12 cellular contexts compared by ENCODE assay signal in the genomic region with DNA sequence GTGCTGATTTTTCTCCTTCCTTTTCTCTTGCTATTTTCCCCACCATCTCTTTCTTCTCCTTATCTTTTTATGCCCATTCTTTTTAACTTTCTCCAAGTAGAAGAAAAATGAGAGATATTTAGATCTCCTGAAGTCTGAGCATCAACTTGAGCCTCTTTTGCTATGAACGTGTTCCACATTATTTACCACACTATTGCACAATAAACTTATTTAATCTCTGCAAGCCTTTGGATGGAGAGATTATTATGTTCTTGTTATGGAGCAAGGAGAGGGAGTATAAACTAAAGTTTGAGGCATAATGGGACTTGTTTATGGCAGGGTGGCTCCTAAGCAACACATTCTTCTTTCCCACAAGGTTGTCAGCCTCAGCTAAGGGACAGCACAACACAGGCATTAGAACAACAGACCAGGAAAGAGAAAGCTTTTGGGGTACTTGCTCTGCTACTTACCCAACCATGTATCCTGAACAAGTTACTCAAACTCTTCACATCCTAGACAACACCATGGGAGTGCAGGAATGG.
"Had no signal": no experiment of that assay in that cellular context is flagged by ENCODE, and none has a peak within 500 bp of the region (broad histone marks: within the 10 kb centered on the region; RNA-seq: fewer than 3 reads in every experiment).

No MANE protein-coding gene starts in this region.

- H3K9me3 Mint-ChIP-seq: activated naive CD4-positive, alpha-beta T cell treated with anti-CD3 and anti-CD28 coated beads for 36 hours; activated T-helper 2 cell treated with anti-CD3 and anti-CD28 coated beads, Interferon-gamma antibody, Interleukin-2, Interleukin-4, amounts not matched to agents 10 μg/mL and 5 μg/mL and 100 μg/mL, durations not matched to agents 14 hours and 24 hours and 36 hours; endodermal cell had no signal

- H3K27ac ChIP-seq: dorsolateral prefrontal cortex, skin epidermis, thyroid gland had no signal

- DNase-seq: activated CD4-positive, alpha-beta T cell treated with anti-CD3 and anti-CD28 coated beads, Interleukin-2, amount 50 U/mL, for 4 hours; activated naive CD4-positive, alpha-beta T cell treated with anti-CD3 and anti-CD28 coated beads for 36 hours; activated naive CD8-positive, alpha-beta T cell treated with anti-CD3 and anti-CD28 coated beads, Interleukin-2, amount 50 U/mL, for 24 hours; dorsolateral prefrontal cortex; endodermal cell; hippocampal formation; stimulated activated CD4-positive, alpha-beta T cell treated with anti-CD3 and anti-CD28 coated beads, Interleukin-15, amount 100 ng/mL, for 24 hours; stimulated activated CD4-positive, alpha-beta T cell treated with anti-CD3 and anti-CD28 coated beads, Interleukin-4, amount 100 ng/mL, for 1 hour; stimulated activated naive B cell treated with anti-CD40 and anti-IgM and Interleukin-4, amounts not matched to agents 10 μg/mL and 1 μg/mL and 100 μg/mL, for 72 hours; thyroid gland had no signal

- H3K4me1 Mint-ChIP-seq: activated naive CD8-positive, alpha-beta T cell treated with anti-CD3 and anti-CD28 coated beads, Interleukin-2, amount 50 U/mL, for 24 hours; stimulated activated naive B cell treated with anti-CD40 and anti-IgM and Interleukin-4, amounts not matched to agents 10 μg/mL and 1 μg/mL and 100 μg/mL, for 72 hours had no signal

- H3K36me3 Mint-ChIP-seq: stimulated activated naive B cell treated with anti-CD40 and anti-IgM and Interleukin-4, amounts not matched to agents 10 μg/mL and 1 μg/mL and 100 μg/mL, for 72 hours had no signal

- H3K4me3 ChIP-seq: dorsolateral prefrontal cortex, skin epidermis, thyroid gland had no signal

- H3K4me1 ChIP-seq: thyroid gland had no signal

- H3K27me3 ChIP-seq: thyroid gland had no signal

- H3K9me3 ChIP-seq: thyroid gland had no signal

- H3K36me3 ChIP-seq: thyroid gland had no signal

- H3K4me3 Mint-ChIP-seq: activated naive CD4-positive, alpha-beta T cell treated with anti-CD3 and anti-CD28 coated beads for 36 hours; activated naive CD8-positive, alpha-beta T cell treated with anti-CD3 and anti-CD28 coated beads, Interleukin-2, amount 50 U/mL, for 24 hours; endodermal cell; stimulated activated naive B cell treated with anti-CD40 and anti-IgM and Interleukin-4, amounts not matched to agents 10 μg/mL and 1 μg/mL and 100 μg/mL, for 72 hours had no signal

- H3K27ac Mint-ChIP-seq: activated naive CD4-positive, alpha-beta T cell treated with anti-CD3 and anti-CD28 coated beads for 36 hours; activated naive CD8-positive, alpha-beta T cell treated with anti-CD3 and anti-CD28 coated beads, Interleukin-2, amount 50 U/mL, for 24 hours; activated T-helper 2 cell treated with anti-CD3 and anti-CD28 coated beads, Interferon-gamma antibody, Interleukin-2, Interleukin-4, amounts not matched to agents 10 μg/mL and 5 μg/mL and 100 μg/mL, durations not matched to agents 14 hours and 24 hours and 36 hours; endodermal cell; stimulated activated naive B cell treated with anti-CD40 and anti-IgM and Interleukin-4, amounts not matched to agents 10 μg/mL and 1 μg/mL and 100 μg/mL, for 72 hours had no signal
